ENCODE assay signal across 26 cellular contexts in the genomic region with DNA sequence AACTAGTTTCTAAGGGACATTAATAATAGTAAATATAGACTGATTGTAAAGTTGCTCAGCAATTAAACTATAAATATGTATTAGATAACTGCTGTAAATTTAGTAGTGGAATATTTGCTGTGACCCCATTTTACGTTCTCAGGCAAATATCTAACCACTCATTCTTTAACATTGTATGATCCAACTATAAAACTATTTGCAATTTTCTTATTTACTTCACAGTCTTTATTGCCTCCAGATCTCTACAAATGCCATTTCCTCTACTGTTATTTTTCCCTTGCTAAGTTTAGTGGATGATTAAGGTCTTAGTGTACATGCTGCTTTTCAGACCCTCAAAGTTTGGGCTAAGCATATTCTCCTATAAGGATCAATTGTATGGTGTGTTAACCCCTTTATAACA.
DNase-seq lines count a peak whose midpoint lies in the region; TF ChIP-seq lines count a peak whose summit lies in the region.
"Had no signal": no experiment of that assay in that cellular context is flagged by ENCODE, and none has a peak within 500 bp of the region (broad histone marks: within the 10 kb centered on the region; RNA-seq: fewer than 3 reads in every experiment).

No MANE protein-coding gene starts in this region.

- no peak for TF ChIP-seq POLR2A in transverse colon (IDR thresholded peaks at IDR 0.05)
- no peak for TF ChIP-seq POLR2A in tibial nerve (IDR thresholded peaks at IDR 0.05)

- peak; percentile 40 for DNase-seq in AG09309 (ENCODE audit: low read depth)
- DNase-seq in HS-5 (ENCODE audit: low read depth): peak; percentile 49
- DNase-seq in dedifferentiated amniotic fluid mesenchymal stem cell (ENCODE audit: extremely low spot score): peak; percentile 57
- peak; percentile 2 for DNase-seq in non-pigmented ciliary epithelial cell (ENCODE audit: low read depth)
- no peak for DNase-seq in transverse colon
- no peak for DNase-seq in nephron progenitor cell
- no peak for DNase-seq in T-helper 1 cell
- DNase-seq in tibial nerve (ENCODE audit: low spot score in 2 of 2): no peak
- DNase-seq: activated CD4-positive, alpha-beta T cell treated with anti-CD3 and anti-CD28 coated beads for 1 hour; activated gamma-delta T cell treated with Interleukin-2 at 50 U/mL for 16 hours; CD4-positive, alpha-beta memory T cell; colonic mucosa; glutamatergic neuron; Karpas-422; kidney glomerular epithelial cell; lower lobe of right lung; NCI-H1694; NCI-H524; PC-9; posterior cingulate gyrus; SIG-M5; sigmoid colon; T-cell; upper lobe of left lung had no signal

- H3K4me3 ChIP-seq in AG09309 (ENCODE audit: control insufficient read depth, low read depth, low read length) (no peak overlapping the region), transverse colon (no peak overlapping the region), tibial nerve (no peak overlapping the region)
- H3K4me3 ChIP-seq: breast epithelium, colonic mucosa, lower lobe of right lung, PC-9, sigmoid colon, upper lobe of left lung had no signal

- no peak overlapping the region for H3K27ac Mint-ChIP-seq in nephron progenitor cell
- H3K27ac Mint-ChIP-seq: CD4-positive, alpha-beta memory T cell; T-cell had no signal

- H3K9me3 Mint-ChIP-seq in nephron progenitor cell: no peaks in the 10 kb centered on the region
- H3K9me3 Mint-ChIP-seq: neural crest cell had no signal

- H3K4me1 ChIP-seq in transverse colon (no peaks in the 10 kb centered on the region), tibial nerve (peaks cover 0 to 28% (median 5%) of the 10 kb centered on the region in 4 donors)
- H3K4me1 ChIP-seq: breast epithelium, colonic mucosa, sigmoid colon had no signal

- in situ Hi-C loops in transverse colon (cut with MboI; ENCODE audit: low pct_ligation_motif_present in 1 of 4, low pct_unique_long_range_greater_than_20kb in 1 of 4, low sequenced_read_pairs in 3 of 4): no loop called here

- H3K9me3 ChIP-seq in transverse colon: no peaks in the 10 kb centered on the region
- peaks cover 0 to 3% (median 0%) of the 10 kb centered on the region in 4 donors for H3K9me3 ChIP-seq in tibial nerve
- H3K9me3 ChIP-seq: breast epithelium, colonic mucosa, lower lobe of right lung, sigmoid colon, upper lobe of left lung had no signal

- H3K4me3 Mint-ChIP-seq in nephron progenitor cell: no peak overlapping the region
- H3K4me3 Mint-ChIP-seq: CD4-positive, alpha-beta memory T cell; neural crest cell; T-cell had no signal

- intact Hi-C loops in transverse colon (cut with DNase I; ENCODE audit: low total_unique reads): no loop called here

- TF ChIP-seq EP300 in transverse colon (IDR thresholded peaks at IDR 0.05; ENCODE audit: low read depth): no peak
- TF ChIP-seq EP300 in tibial nerve (IDR thresholded peaks at IDR 0.05): no peak

- no peaks in the 10 kb centered on the region for H3K27me3 ChIP-seq in transverse colon
- no peaks in the 10 kb centered on the region for H3K27me3 ChIP-seq in tibial nerve
- H3K27me3 ChIP-seq: breast epithelium, colonic mucosa, sigmoid colon, upper lobe of left lung had no signal

- TF ChIP-seq CTCF in AG09309 (IDR thresholded peaks at IDR 0.05; ENCODE audit: control insufficient read depth, insufficient read depth, low read depth, low read length, missing control alignments): no peak
- no peak for TF ChIP-seq CTCF in transverse colon (IDR thresholded peaks at IDR 0.05)
- no peak for TF ChIP-seq CTCF in nephron progenitor cell (IDR thresholded peaks at IDR 0.05)
- TF ChIP-seq CTCF in tibial nerve (IDR thresholded peaks at IDR 0.05): no peak

- H3K4me1 Mint-ChIP-seq in nephron progenitor cell: no peaks in the 10 kb centered on the region
- H3K4me1 Mint-ChIP-seq: CD4-positive, alpha-beta memory T cell; neural crest cell; T-cell had no signal

- H3K27me3 Mint-ChIP-seq in nephron progenitor cell (ENCODE audit: low read depth, poor library complexity): no peaks in the 10 kb centered on the region
- H3K27me3 Mint-ChIP-seq: CD4-positive, alpha-beta memory T cell; T-cell had no signal

- H3K36me3 ChIP-seq in transverse colon (no peaks in the 10 kb centered on the region), tibial nerve (no peaks in the 10 kb centered on the region)
- H3K36me3 ChIP-seq: breast epithelium, colonic mucosa, lower lobe of right lung, sigmoid colon, upper lobe of left lung had no signal

- 46% methylated on average over 1 of the region's 1 CpG for WGBS in transverse colon (ENCODE audit: low coverage in 1 of 2), 2 donors
- WGBS in tibial nerve, 2 donors: 21 to 27% methylated on average over 1 of the region's 1 CpG

- H3K36me3 Mint-ChIP-seq in nephron progenitor cell (ENCODE audit: low read depth): no peaks in the 10 kb centered on the region
- H3K36me3 Mint-ChIP-seq: CD4-positive, alpha-beta memory T cell; T-cell had no signal

- H3K27ac ChIP-seq in transverse colon: no peak overlapping the region
- H3K27ac ChIP-seq in tibial nerve: no peak overlapping the region
- H3K27ac ChIP-seq: breast epithelium, colonic mucosa, lower lobe of right lung, PC-9, sigmoid colon, upper lobe of left lung had no signal

Comparison
In these comparisons a context has a peak if more than half of its experiments do, and no peak if none do; other contexts are left out.
1. DNase-seq: peak in AG09309 (single experiment), HS-5 (single experiment), dedifferentiated amniotic fluid mesenchymal stem cell (single experiment) and non-pigmented ciliary epithelial cell (single experiment); none in transverse colon (single experiment), nephron progenitor cell (single experiment), T-helper 1 cell (0 of 5) and tibial nerve (0 of 2).